Comparison of ENCODE assay signal across 18 cellular contexts in the genomic region with DNA sequence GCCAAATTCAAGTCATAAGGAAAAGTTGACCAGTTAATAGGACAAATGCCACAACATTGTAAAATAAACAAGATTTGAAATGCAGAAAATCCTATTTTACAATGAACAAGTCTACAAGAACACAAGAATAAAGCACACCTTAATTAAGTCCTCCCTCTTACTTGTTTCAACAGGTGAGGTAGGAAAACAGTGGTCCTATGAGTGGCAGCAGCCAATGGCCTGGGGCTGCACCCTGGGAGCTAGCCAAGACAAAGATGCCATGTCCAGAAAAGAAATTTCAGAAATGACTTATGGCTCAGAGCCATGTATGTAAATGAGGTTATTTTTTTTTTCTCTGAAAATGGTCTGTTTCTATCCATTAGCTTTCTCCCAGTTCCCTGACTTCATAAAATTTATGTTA.
"Had no signal": no experiment of that assay in that cellular context is flagged by ENCODE, and none has a peak within 500 bp of the region (broad histone marks: within the 10 kb centered on the region; RNA-seq: fewer than 3 reads in every experiment).

No MANE protein-coding gene starts in this region.

- H3K79me2 ChIP-seq: parathyroid adenoma had no signal

- H3K27ac ChIP-seq: neural progenitor cell, parathyroid adenoma, sigmoid colon, testis, tibial artery had no signal

- H3K9me3 ChIP-seq: sigmoid colon, testis, tibial artery had no signal

- H3K4me1 ChIP-seq: neural progenitor cell, parathyroid adenoma, sigmoid colon, testis, tibial artery had no signal

- H3K4me3 ChIP-seq: lung, neural progenitor cell, sigmoid colon, testis, tibial artery had no signal

- H3K4me2 ChIP-seq: neural progenitor cell had no signal

- DNase-seq: cortex of kidney; effector memory CD8-positive, alpha-beta T cell; head of caudate nucleus; mesenchymal stem cell; naive thymus-derived CD4-positive, alpha-beta T cell; right cardiac atrium; sigmoid colon; stimulated activated CD4-positive, alpha-beta T cell treated with anti-CD3 and anti-CD28 coated beads, Interleukin-2, amount 100 ng/mL, for 24 hours; stimulated activated CD4-positive, alpha-beta T cell treated with anti-CD3 and anti-CD28 coated beads, Interleukin-4, amount 100 ng/mL, for 4 hours; stimulated activated naive CD8-positive, alpha-beta T cell treated with anti-CD3 and anti-CD28 coated beads, Interleukin-15, Interleukin-2, amounts not matched to agents 100 U/mL and 50 U/mL, for 24 hours; substantia nigra; testis; tibial artery had no signal

- ATAC-seq: effector memory CD8-positive, alpha-beta T cell; left lobe of liver; naive thymus-derived CD4-positive, alpha-beta T cell; right cardiac atrium; stimulated activated memory B cell treated with anti-CD40 and anti-IgM and Interleukin-4, amounts not matched to agents 10 μg/mL and 1 μg/mL and 100 μg/mL, for 72 hours; stimulated activated naive CD8-positive, alpha-beta T cell treated with anti-CD3 and anti-CD28 coated beads, Interleukin-15, Interleukin-2, amounts not matched to agents 100 U/mL and 50 U/mL, for 24 hours had no signal

- H3K9ac ChIP-seq: neural progenitor cell, parathyroid adenoma had no signal

- H2AFZ ChIP-seq: neural progenitor cell, parathyroid adenoma had no signal

- H3K27me3 ChIP-seq: neural progenitor cell, sigmoid colon, testis, tibial artery had no signal

- H3K36me3 ChIP-seq: neural progenitor cell, sigmoid colon, tibial artery had no signal
